12 cellular contexts compared by ENCODE assay signal in the genomic region with DNA sequence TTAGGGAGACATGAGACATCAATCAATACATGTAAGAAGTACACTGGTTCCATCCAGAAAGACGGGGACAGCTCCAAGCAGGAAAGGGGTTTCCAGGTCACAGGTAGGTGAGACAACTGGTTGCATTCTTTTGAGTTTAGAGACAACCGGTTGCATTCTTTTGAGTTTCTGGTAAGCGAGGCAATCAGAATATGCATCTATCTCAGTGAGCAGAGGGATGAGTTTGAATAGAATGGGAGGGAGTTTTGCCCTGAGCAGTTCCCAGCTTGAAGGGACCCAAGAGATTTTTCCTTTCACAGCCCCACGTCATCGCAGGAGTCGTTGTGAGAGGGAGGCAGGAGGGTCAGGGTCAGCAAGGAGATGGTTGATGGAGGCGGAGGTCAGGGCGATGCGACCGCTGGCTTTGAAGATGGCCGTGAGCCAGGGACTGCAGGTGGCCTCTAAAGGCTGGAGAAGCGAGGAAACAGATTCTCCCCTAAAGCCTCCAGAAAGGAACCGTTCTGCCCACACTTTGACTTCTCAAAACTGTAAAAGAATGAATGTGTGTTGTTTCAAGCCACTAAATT. TPM values are rescaled to one million over a fixed set of nuclear protein-coding genes. Genes with fewer than 3 reads are reported as not detected.
DNase-seq lines count a peak whose midpoint lies in the region; ATAC-seq and TF ChIP-seq lines count a peak whose summit lies in the region.
"Had no signal": no experiment of that assay in that cellular context is flagged by ENCODE, and none has a peak within 500 bp of the region (broad histone marks: within the 10 kb centered on the region; RNA-seq: fewer than 3 reads in every experiment).

No MANE protein-coding gene starts in this region.

- no peaks in the 10 kb centered on the region for H3K27me3 Mint-ChIP-seq in activated CD4-positive, alpha-beta T cell treated with anti-CD3 and anti-CD28 coated beads, Interleukin-2, amount 10 ng/mL, durations not matched to agents 7 days and 5 days
- H3K27me3 Mint-ChIP-seq in activated CD8-positive, alpha-beta T cell treated with anti-CD3 and anti-CD28 coated beads for 36 hours = no peaks in the 10 kb centered on the region
- H3K27me3 Mint-ChIP-seq in stimulated activated naive B cell treated with anti-CD40 and anti-IgM and Interleukin-4, amounts not matched to agents 10 μg/mL and 1 μg/mL and 100 μg/mL, for 72 hours = no peaks in the 10 kb centered on the region

- peaks cover 2% of the 10 kb centered on the region for H3K36me3 Mint-ChIP-seq in activated CD4-positive, alpha-beta T cell treated with anti-CD3 and anti-CD28 coated beads, Interleukin-2, amount 10 ng/mL, durations not matched to agents 7 days and 5 days (ENCODE audit: low read depth)
- H3K36me3 Mint-ChIP-seq in activated CD8-positive, alpha-beta T cell treated with anti-CD3 and anti-CD28 coated beads for 36 hours (ENCODE audit: low read depth) = peaks cover 25% of the 10 kb centered on the region
- H3K36me3 Mint-ChIP-seq in stimulated activated naive B cell treated with anti-CD40 and anti-IgM and Interleukin-4, amounts not matched to agents 10 μg/mL and 1 μg/mL and 100 μg/mL, for 72 hours = peaks cover 19 to 43% of the 10 kb centered on the region in 2 donors

- H3K27ac Mint-ChIP-seq in activated CD4-positive, alpha-beta T cell treated with anti-CD3 and anti-CD28 coated beads, Interleukin-2, amount 10 ng/mL, durations not matched to agents 7 days and 5 days = peak overlapping the region; percentile 94
- peak overlapping the region; percentile 99 for H3K27ac Mint-ChIP-seq in activated CD8-positive, alpha-beta T cell treated with anti-CD3 and anti-CD28 coated beads for 36 hours
- peak overlapping the region; percentile 98 for H3K27ac Mint-ChIP-seq in stimulated activated naive B cell treated with anti-CD40 and anti-IgM and Interleukin-4, amounts not matched to agents 10 μg/mL and 1 μg/mL and 100 μg/mL, for 72 hours

- DNase-seq in activated CD4-positive, alpha-beta T cell treated with anti-CD3 and anti-CD28 coated beads, Interleukin-2, amount 10 ng/mL, durations not matched to agents 7 days and 5 days = no peak
- no peak for DNase-seq in activated CD4-positive, alpha-beta T cell treated with anti-CD3 and anti-CD28 coated beads for 1 hour
- no peak for DNase-seq in activated CD8-positive, alpha-beta T cell treated with anti-CD3 and anti-CD28 coated beads for 36 hours
- DNase-seq in stimulated activated naive B cell treated with anti-CD40 and anti-IgM and Interleukin-4, amounts not matched to agents 10 μg/mL and 1 μg/mL and 100 μg/mL, for 72 hours = no peak
- DNase-seq in GM19240 (ENCODE audit: insufficient read length, low spot score) (no peak), putamen (ENCODE audit: low spot score) (no peak), NCI-H774 (lab: John Stamatoyannopoulos, UW) (no peak)
- DNase-seq: GF-D8, NCI-H187 treated with DMSO at 0.1 percent for 48 hours, retina had no signal

- peak overlapping the region; percentile 65 for H3K4me3 Mint-ChIP-seq in activated CD4-positive, alpha-beta T cell treated with anti-CD3 and anti-CD28 coated beads, Interleukin-2, amount 10 ng/mL, durations not matched to agents 7 days and 5 days
- peak overlapping the region; percentile 64 for H3K4me3 Mint-ChIP-seq in activated CD8-positive, alpha-beta T cell treated with anti-CD3 and anti-CD28 coated beads for 36 hours
- peak overlapping the region; percentile 61 to 78 for H3K4me3 Mint-ChIP-seq in stimulated activated naive B cell treated with anti-CD40 and anti-IgM and Interleukin-4, amounts not matched to agents 10 μg/mL and 1 μg/mL and 100 μg/mL, for 72 hours

- TF ChIP-seq CTCF in activated CD8-positive, alpha-beta T cell treated with anti-CD3 and anti-CD28 coated beads for 36 hours (IDR thresholded peaks at IDR 0.05) = no peak

- CTCF ChIA-PET in activated CD4-positive, alpha-beta T cell treated with anti-CD3 and anti-CD28 coated beads, Interleukin-2, amount 10 ng/mL, durations not matched to agents 7 days and 5 days (lab: Charles Lee) = interaction anchor here (0.7 to 2.2 kb wide), 5 partner anchors 9 to 114 kb away, joined by 3 to 10 read pairs (median 7); no protein-coding TSS in a partner anchor
- CTCF ChIA-PET in activated CD8-positive, alpha-beta T cell treated with anti-CD3 and anti-CD28 coated beads for 36 hours (lab: Charles Lee) = interaction anchor here (0.8 to 2.9 kb wide), 7 partner anchors 9 to 122 kb away, joined by 3 to 16 read pairs (median 4); no protein-coding TSS in a partner anchor

- POLR2A ChIA-PET in activated CD4-positive, alpha-beta T cell treated with anti-CD3 and anti-CD28 coated beads, Interleukin-2, amount 10 ng/mL, durations not matched to agents 7 days and 5 days (lab: Charles Lee) = interaction anchor here (0.6 kb wide), 1 partner anchor 10 kb away, joined by 9 read pairs; no protein-coding TSS in a partner anchor
- POLR2A ChIA-PET in activated CD8-positive, alpha-beta T cell treated with anti-CD3 and anti-CD28 coated beads for 36 hours (lab: Charles Lee) = interaction anchor here (0.9 to 4.2 kb wide), 15 partner anchors 8 to 80 kb away, joined by 3 to 20 read pairs (median 7); a partner anchor contains a TSS

- peaks cover 33% of the 10 kb centered on the region for H3K4me1 Mint-ChIP-seq in activated CD4-positive, alpha-beta T cell treated with anti-CD3 and anti-CD28 coated beads, Interleukin-2, amount 10 ng/mL, durations not matched to agents 7 days and 5 days
- peaks cover 72% of the 10 kb centered on the region for H3K4me1 Mint-ChIP-seq in activated CD8-positive, alpha-beta T cell treated with anti-CD3 and anti-CD28 coated beads for 36 hours (ENCODE audit: low read depth)
- H3K4me1 Mint-ChIP-seq in stimulated activated naive B cell treated with anti-CD40 and anti-IgM and Interleukin-4, amounts not matched to agents 10 μg/mL and 1 μg/mL and 100 μg/mL, for 72 hours = peaks cover 89 to 100% of the 10 kb centered on the region in 2 donors

- peak; percentile 27 for ATAC-seq in HG02938 (IDR thresholded peaks at IDR 0.05; ENCODE audit: unreplicated experiment)
- ATAC-seq in activated CD8-positive, alpha-beta T cell treated with anti-CD3 and anti-CD28 coated beads for 36 hours = no peak
- peak in 1 of 2 donors; percentile 49 for ATAC-seq in stimulated activated naive B cell treated with anti-CD40 and anti-IgM and Interleukin-4, amounts not matched to agents 10 μg/mL and 1 μg/mL and 100 μg/mL, for 72 hours (replicated peaks)
- ATAC-seq: A549 had no signal

- H3K9me3 Mint-ChIP-seq in activated CD4-positive, alpha-beta T cell treated with anti-CD3 and anti-CD28 coated beads, Interleukin-2, amount 10 ng/mL, durations not matched to agents 7 days and 5 days = peaks cover 4% of the 10 kb centered on the region
- H3K9me3 Mint-ChIP-seq in activated CD8-positive, alpha-beta T cell treated with anti-CD3 and anti-CD28 coated beads for 36 hours = peaks cover 5% of the 10 kb centered on the region
- H3K9me3 Mint-ChIP-seq in stimulated activated naive B cell treated with anti-CD40 and anti-IgM and Interleukin-4, amounts not matched to agents 10 μg/mL and 1 μg/mL and 100 μg/mL, for 72 hours = peaks cover 0 to 3% of the 10 kb centered on the region in 2 donors

- intact Hi-C loops in activated CD8-positive, alpha-beta T cell treated with anti-CD3 and anti-CD28 coated beads for 36 hours (cut with micrococcal nuclease) = loop anchor here (5.0 kb wide), 2 partner anchors 48 to 52 kb away; no protein-coding TSS in a partner anchor

RNA-seq across cellular contexts. Expression of a gene that starts 36.5 kb away (rescaled TPM):
- 10 to 100 TPM; 11.6 to 14.7 TPM for total RNA-seq in activated CD4-positive, alpha-beta T cell treated with anti-CD3 and anti-CD28 coated beads, Interleukin-2, amount 10 ng/mL, durations not matched to agents 7 days and 5 days
- 100 to 1,000 TPM; 221 to 224 TPM for total RNA-seq in activated CD8-positive, alpha-beta T cell treated with anti-CD3 and anti-CD28 coated beads for 36 hours

Comparison
In these comparisons a context has a peak if more than half of its experiments do, and no peak if none do; other contexts are left out.
1. RNA of a gene that starts 36.5 kb away (total RNA-seq): 221 to 224 TPM in activated CD8-positive, alpha-beta T cell treated with anti-CD3 and anti-CD28 coated beads for 36 hours; 11.6 to 14.7 TPM in activated CD4-positive, alpha-beta T cell treated with anti-CD3 and anti-CD28 coated beads, Interleukin-2, amount 10 ng/mL, durations not matched to agents 7 days and 5 days; every median in the first group is over 10 times any median in the second.
2. Peak in every context shown above with its lines, with median percentiles within 50 percentile points of each other: H3K27ac Mint-ChIP-seq and H3K4me3 Mint-ChIP-seq.